Comparison of ENCODE assay signal across 1 cellular context in the genomic region with DNA sequence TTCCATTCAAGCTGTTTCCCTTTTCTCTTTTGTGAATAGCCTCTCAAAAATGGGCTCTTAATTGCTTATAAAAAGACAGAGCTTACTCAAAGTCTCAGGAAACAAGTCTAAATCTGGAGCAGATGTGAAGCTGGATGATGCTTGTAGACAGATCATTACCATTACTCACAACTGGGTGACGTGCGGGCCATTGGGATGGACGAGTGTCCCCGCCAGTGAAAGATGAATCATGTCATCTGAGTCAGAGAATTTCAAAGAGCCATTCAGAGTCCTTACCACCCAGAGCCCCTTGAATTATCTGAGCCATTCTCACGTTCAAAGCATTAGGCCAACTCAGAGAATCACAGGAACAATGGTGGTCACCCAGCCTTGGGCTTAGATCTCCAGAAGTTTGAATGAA.
TF ChIP-seq lines count a peak whose summit lies in the region.

No MANE protein-coding gene starts in this region.

TF ChIP-seq in IMR-90, 13 proteins besides CTCF, POLR2A, EP300 and RAD21 (continued from another document):
- TF ChIP-seq MAZ (IDR thresholded peaks at IDR 0.05; ENCODE audit: borderline replicate concordance, low read depth, low read length) = no peak
- TF ChIP-seq, protein P1, sequence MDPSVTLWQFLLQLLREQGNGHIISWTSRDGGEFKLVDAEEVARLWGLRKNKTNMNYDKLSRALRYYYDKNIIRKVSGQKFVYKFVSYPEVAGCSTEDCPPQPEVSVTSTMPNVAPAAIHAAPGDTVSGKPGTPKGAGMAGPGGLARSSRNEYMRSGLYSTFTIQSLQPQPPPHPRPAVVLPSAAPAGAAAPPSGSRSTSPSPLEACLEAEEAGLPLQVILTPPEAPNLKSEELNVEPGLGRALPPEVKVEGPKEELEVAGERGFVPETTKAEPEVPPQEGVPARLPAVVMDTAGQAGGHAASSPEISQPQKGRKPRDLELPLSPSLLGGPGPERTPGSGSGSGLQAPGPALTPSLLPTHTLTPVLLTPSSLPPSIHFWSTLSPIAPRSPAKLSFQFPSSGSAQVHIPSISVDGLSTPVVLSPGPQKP (IDR thresholded peaks at IDR 0.05; ENCODE audit: borderline replicate concordance, low read depth, low read length) = no peak
- peak; percentile 56 for TF ChIP-seq FOS (IDR thresholded peaks at IDR 0.05; ENCODE audit: low read depth, low read length)
- no peak for TF ChIP-seq RFX5 (IDR thresholded peaks at IDR 0.05; ENCODE audit: low read depth, low read length)
